ENCODE assay signal across 8 cellular contexts in genomic region chr7:108570146-108570755, GRCh38. TPM values are rescaled to one million over a fixed set of nuclear protein-coding genes. Genes with fewer than 3 reads are reported as not detected.
DNase-seq lines count a peak whose midpoint lies in the region; ATAC-seq, FAIRE-seq and TF ChIP-seq lines count a peak whose summit lies in the region.

No MANE protein-coding gene starts in this region.

- peak overlapping the region; percentile 82 for H3K4me2 ChIP-seq in HepG2 (ENCODE audit: low read depth, low read length)

- H3K4me3 ChIP-seq in WERI-Rb-1 (ENCODE audit: low read depth, low read length) (peak overlapping the region; percentile 85), choroid plexus epithelial cell (ENCODE audit: low read depth, low read length) (peak overlapping the region; percentile 78), HepG2 (replicated peaks in 1 of 3; ENCODE audit: insufficient read depth in 1 of 3, low read depth in 2 of 3, low read length in 3 of 3) (peak overlapping the region; percentile 77 to 99 (median 97))

- FAIRE-seq in HepG2 (lab: Jason Lieb, UNC): no peak

- CTCF ChIA-PET in HepG2 (lab: Yijun Ruan, JAX; ENCODE audit: low intra/inter-chr PET ratio, low total read pairs): no interaction called here

- H3K4me1 ChIP-seq in HepG2 (ENCODE audit: insufficient read depth, low read length): peaks cover 47% of the 10 kb centered on the region

- peaks cover 28% of the 10 kb centered on the region for H3K36me3 ChIP-seq in WERI-Rb-1
- peaks cover 0 to 12% of the 10 kb centered on the region in 2 experiments; a peak in 2 of 5 replicates for H3K36me3 ChIP-seq in HepG2 (replicated peaks in 1 of 2; ENCODE audit: control insufficient read depth in 1 of 2, insufficient read depth in 2 of 2, low read length in 2 of 2)

- TF ChIP-seq CTCF in GM13977 (IDR thresholded peaks at IDR 0.05; ENCODE audit: extremely low read depth, insufficient read depth, missing control alignments) (no peak), WERI-Rb-1 (IDR thresholded peaks at IDR 0.05; ENCODE audit: low read depth, low read length) (no peak), choroid plexus epithelial cell (conservative IDR thresholded peaks at IDR 0.05; ENCODE audit: low read depth, low read length) (no peak), HepG2 (CRISPR knock-in tag; IDR thresholded peaks at IDR 0.05) (no peak)

- ATAC-seq in HG02642 (IDR thresholded peaks at IDR 0.05; ENCODE audit: poor library complexity, unreplicated experiment) (peak; percentile 26), HepG2 (peak; percentile 65)

- H3K79me2 ChIP-seq in HepG2 (ENCODE audit: insufficient read depth, low read length): peaks cover 61% of the 10 kb centered on the region

- TF ChIP-seq RAD21 in HepG2 (CRISPR knock-in tag; IDR thresholded peaks at IDR 0.05): no peak; the same call in 1 of the 2 replicates

- intact Hi-C loops in HepG2 (cut with micrococcal nuclease; ENCODE audit: unreplicated experiment): no loop called here

- H3K9ac ChIP-seq in HepG2 (ENCODE audit: insufficient read depth, low read depth, low read length): peak overlapping the region; percentile 97

- peaks cover 4% of the 10 kb centered on the region for H4K20me1 ChIP-seq in HepG2 (ENCODE audit: insufficient read depth, low read length)

- peak overlapping the region; percentile 56 for H2AFZ ChIP-seq in HepG2 (ENCODE audit: low read length)

- DNase-seq in GM13977 (ENCODE audit: low spot score) (peak; percentile 31), NCI-H146 (lab: John Stamatoyannopoulos, UW) (peak; percentile 60), WERI-Rb-1 (peak; percentile 45), choroid plexus epithelial cell (ENCODE audit: low read depth) (peak; percentile 69), HepG2 (ENCODE audit: low spot score) (peak; percentile 44), foreskin melanocyte (no peak)
- DNase-seq in stimulated activated CD4-positive, alpha-beta T cell treated with anti-CD3 and anti-CD28 coated beads, Interleukin-4, amount 100 ng/mL, for 1 hour: peak; percentile 22

- H3K27me3 ChIP-seq in WERI-Rb-1 (ENCODE audit: insufficient read depth, low read depth, severe bottlenecking) (no peaks in the 10 kb centered on the region), HepG2 (ENCODE audit: control insufficient read depth in 1 of 2, insufficient read depth in 2 of 2, low read length in 2 of 2) (no peaks in the 10 kb centered on the region; a peak in 1 of 5 replicates)

- TSS peak; percentile 53 for BruUV-seq in HepG2 (replicated peaks; lab: Mats Ljungman, UMichigan)

- H3K9me3 ChIP-seq in WERI-Rb-1 (ENCODE audit: severe bottlenecking) (no peaks in the 10 kb centered on the region), HepG2 (ENCODE audit: low read length) (no peaks in the 10 kb centered on the region)

- TF ChIP-seq POLR2A in HepG2 (IDR thresholded peaks at IDR 0.05; ENCODE audit: insufficient read depth in 1 of 2, low read depth in 2 of 2, low read length in 2 of 2): 0 out of 4 replicates have a peak, but pooled peaks of 1 of the 2 experiments have one; percentile 15

- 0% methylated on average over 15 of the region's 36 CpGs for WGBS in HepG2 (ENCODE audit: low lambda C conversion rate)

- POLR2A ChIA-PET in HepG2 (lab: Yijun Ruan, JAX): interaction anchor here (0.5 to 2.6 kb wide), 8 partner anchors 8 to 1402 kb away, joined by 3 to 49 read pairs (median 4); partner anchors contain the start of genes HBP1 and PNPLA8

- peak overlapping the region; percentile 95 for H3K27ac ChIP-seq in WERI-Rb-1
- H3K27ac ChIP-seq in HepG2 (ENCODE audit: extremely low read length, insufficient read depth, low read length): peak overlapping the region; percentile 95

- in situ Hi-C loops in GM13977 (cut with MboI; ENCODE audit: low pct_unique_long_range_greater_than_20kb, low sequenced_read_pairs, unreplicated experiment): no loop called here
- in situ Hi-C loops in HepG2 (cut with HindIII; ENCODE audit: extremely low pct_ligation_motif_present, low pct_unique_long_range_greater_than_20kb): no loop called here

- TF ChIP-seq EP300 in HepG2 (IDR thresholded peaks at IDR 0.05; ENCODE audit: low read depth in 2 of 2, low read length in 2 of 2) (no peak), HepG2 (CRISPR knock-in tag; IDR thresholded peaks at IDR 0.05; ENCODE audit: borderline replicate concordance) (no peak)

TF ChIP-seq in HepG2, 621 proteins besides CTCF, POLR2A, EP300 and RAD21 (continues in another document):
- TF ChIP-seq ZBTB7B (CRISPR knock-in tag; IDR thresholded peaks at IDR 0.05): 0 out of 2 replicates have a peak, but pooled peaks have one; percentile 48
- TF ChIP-seq ZNF879 (CRISPR knock-in tag; IDR thresholded peaks at IDR 0.05): no peak; the same call in 1 of the 2 replicates

RNA-seq across cellular contexts. Expression of gene DNAJB9, which starts 0.6 kb away (rescaled TPM):
- total RNA-seq in HepG2 (2016; rRNA removed; fragmentation: Illumina TruSeq; extraction: Trizol): 10.8 and 16.4 TPM in 2 replicates
- total RNA-seq in HepG2 (2016; cell fraction: cytosol; rRNA removed; fragmentation: Illumina TruSeq; extraction: Trizol; ENCODE audit: low read depth): 5.9 and 6.5 TPM in 2 replicates
- 11.3 and 17.2 TPM in 2 replicates for total RNA-seq in HepG2 (2016; cell fraction: insoluble cytoplasmic fraction; rRNA removed; fragmentation: Illumina TruSeq; extraction: Trizol)
- total RNA-seq in HepG2 (2016; cell fraction: membrane; rRNA removed; fragmentation: Illumina TruSeq; extraction: Trizol): 10.2 and 12.4 TPM in 2 replicates
- total RNA-seq in HepG2 (2016; cell fraction: nucleus; rRNA removed; fragmentation: Illumina TruSeq; extraction: Trizol): 24.4 and 26.7 TPM in 2 replicates
- 7.9 and 8.6 TPM in 2 replicates for polyA plus RNA-seq in HepG2 (2011; rRNA removed)
- 9.2 and 10.9 TPM in 2 replicates for polyA plus RNA-seq in HepG2 (2011; cell fraction: cytosol; rRNA removed)
- polyA plus RNA-seq in HepG2 (2011; cell fraction: nucleus; rRNA removed): 2.9 and 3.2 TPM in 2 replicates
- 20.2 and 23.6 TPM in 2 replicates for polyA plus RNA-seq in HepG2 (2012)
- 2.5 and 3.2 TPM in 2 replicates for polyA plus RNA-seq in HepG2 (2016; cell fraction: cytosol; fragmentation: Illumina TruSeq; extraction: Trizol; ENCODE audit: low read depth)
- 12.3 and 12.5 TPM in 2 replicates for polyA plus RNA-seq in HepG2 (2016; cell fraction: insoluble cytoplasmic fraction; fragmentation: Illumina TruSeq; extraction: Trizol; ENCODE audit: low read depth)
- 5.3 and 5.6 TPM in 2 replicates for polyA plus RNA-seq in HepG2 (2016; cell fraction: membrane; fragmentation: Illumina TruSeq; extraction: Trizol; ENCODE audit: low read depth)
- polyA plus RNA-seq in HepG2 (2016; cell fraction: nucleus; fragmentation: Illumina TruSeq; extraction: Trizol; ENCODE audit: insufficient read depth, low read depth): 27.1 and 27.6 TPM in 2 replicates
- polyA minus RNA-seq in HepG2 (2011; rRNA and poly(A)+ RNA removed; ENCODE audit: low replicate concordance): 0.91 and 5.4 TPM in 2 replicates
- polyA minus RNA-seq in HepG2 (2011; cell fraction: cytosol; rRNA and poly(A)+ RNA removed): 8.0 and 11.0 TPM in 2 replicates
- 13.5 and 16.9 TPM in 2 replicates for polyA minus RNA-seq in HepG2 (2011; cell fraction: nucleus; rRNA and poly(A)+ RNA removed)

RNA-seq across cellular contexts. Expression of gene THAP5, which starts 0.7 kb away (rescaled TPM):
- 11.8 and 17.1 TPM in 2 replicates for total RNA-seq in HepG2 (2016; rRNA removed; fragmentation: Illumina TruSeq; extraction: Trizol)
- total RNA-seq in HepG2 (2016; cell fraction: cytosol; rRNA removed; fragmentation: Illumina TruSeq; extraction: Trizol; ENCODE audit: low read depth): 2.3 and 3.3 TPM in 2 replicates
- 13.4 and 15.6 TPM in 2 replicates for total RNA-seq in HepG2 (2016; cell fraction: insoluble cytoplasmic fraction; rRNA removed; fragmentation: Illumina TruSeq; extraction: Trizol)
- total RNA-seq in HepG2 (2016; cell fraction: membrane; rRNA removed; fragmentation: Illumina TruSeq; extraction: Trizol): 8.5 and 9.8 TPM in 2 replicates
- total RNA-seq in HepG2 (2016; cell fraction: nucleus; rRNA removed; fragmentation: Illumina TruSeq; extraction: Trizol): 11.3 and 11.5 TPM in 2 replicates
- polyA plus RNA-seq in HepG2 (2011; rRNA removed): 3.6 and 4.0 TPM in 2 replicates
- polyA plus RNA-seq in HepG2 (2011; cell fraction: cytosol; rRNA removed): 1.6 and 2.6 TPM in 2 replicates
- 2.3 and 3.3 TPM in 2 replicates for polyA plus RNA-seq in HepG2 (2011; cell fraction: nucleus; rRNA removed)
- polyA plus RNA-seq in HepG2 (2012): 8.4 and 11.4 TPM in 2 replicates
- 0.82 and 0.87 TPM in 2 replicates for polyA plus RNA-seq in HepG2 (2016; cell fraction: cytosol; fragmentation: Illumina TruSeq; extraction: Trizol; ENCODE audit: low read depth)
- 11.4 and 12.0 TPM in 2 replicates for polyA plus RNA-seq in HepG2 (2016; cell fraction: insoluble cytoplasmic fraction; fragmentation: Illumina TruSeq; extraction: Trizol; ENCODE audit: low read depth)
- 2.6 and 3.3 TPM in 2 replicates for polyA plus RNA-seq in HepG2 (2016; cell fraction: membrane; fragmentation: Illumina TruSeq; extraction: Trizol; ENCODE audit: low read depth)
- polyA plus RNA-seq in HepG2 (2016; cell fraction: nucleus; fragmentation: Illumina TruSeq; extraction: Trizol; ENCODE audit: insufficient read depth, low read depth): 15.3 and 16.7 TPM in 2 replicates
- polyA minus RNA-seq in HepG2 (2011; rRNA and poly(A)+ RNA removed; ENCODE audit: low replicate concordance): 2.7 and 5.9 TPM in 2 replicates
- polyA minus RNA-seq in HepG2 (2011; cell fraction: cytosol; rRNA and poly(A)+ RNA removed): 9.6 and 10.0 TPM in 2 replicates
- 13.3 and 18.8 TPM in 2 replicates for polyA minus RNA-seq in HepG2 (2011; cell fraction: nucleus; rRNA and poly(A)+ RNA removed)

RNA-seq across cellular contexts. Expression of gene PNPLA8, which starts 44.3 kb away (rescaled TPM):
- 11.4 and 15.6 TPM in 2 replicates for total RNA-seq in HepG2 (2016; rRNA removed; fragmentation: Illumina TruSeq; extraction: Trizol)
- 1.6 and 1.8 TPM in 2 replicates for total RNA-seq in HepG2 (2016; cell fraction: cytosol; rRNA removed; fragmentation: Illumina TruSeq; extraction: Trizol; ENCODE audit: low read depth)
- 11.9 and 16.0 TPM in 2 replicates for total RNA-seq in HepG2 (2016; cell fraction: insoluble cytoplasmic fraction; rRNA removed; fragmentation: Illumina TruSeq; extraction: Trizol)
- 4.4 and 5.3 TPM in 2 replicates for total RNA-seq in HepG2 (2016; cell fraction: membrane; rRNA removed; fragmentation: Illumina TruSeq; extraction: Trizol)
- 13.1 and 14.2 TPM in 2 replicates for total RNA-seq in HepG2 (2016; cell fraction: nucleus; rRNA removed; fragmentation: Illumina TruSeq; extraction: Trizol)
- polyA plus RNA-seq in HepG2 (2011; rRNA removed): 5.4 and 6.3 TPM in 2 replicates
- 2.3 and 4.8 TPM in 2 replicates for polyA plus RNA-seq in HepG2 (2011; cell fraction: cytosol; rRNA removed)
- polyA plus RNA-seq in HepG2 (2011; cell fraction: nucleus; rRNA removed): 2.2 and 2.9 TPM in 2 replicates
- 8.4 and 10.4 TPM in 2 replicates for polyA plus RNA-seq in HepG2 (2012)
- 0.59 and 0.73 TPM in 2 replicates for polyA plus RNA-seq in HepG2 (2016; cell fraction: cytosol; fragmentation: Illumina TruSeq; extraction: Trizol; ENCODE audit: low read depth)
- 9.3 and 13.2 TPM in 2 replicates for polyA plus RNA-seq in HepG2 (2016; cell fraction: insoluble cytoplasmic fraction; fragmentation: Illumina TruSeq; extraction: Trizol; ENCODE audit: low read depth)
- polyA plus RNA-seq in HepG2 (2016; cell fraction: membrane; fragmentation: Illumina TruSeq; extraction: Trizol; ENCODE audit: low read depth): 1.6 and 1.7 TPM in 2 replicates
- polyA plus RNA-seq in HepG2 (2016; cell fraction: nucleus; fragmentation: Illumina TruSeq; extraction: Trizol; ENCODE audit: insufficient read depth, low read depth): 8.2 and 8.3 TPM in 2 replicates
- polyA minus RNA-seq in HepG2 (2011; rRNA and poly(A)+ RNA removed; ENCODE audit: low replicate concordance): 3.1 and 5.7 TPM in 2 replicates
- polyA minus RNA-seq in HepG2 (2011; cell fraction: cytosol; rRNA and poly(A)+ RNA removed): 12.7 and 15.6 TPM in 2 replicates
- 21.5 and 29.8 TPM in 2 replicates for polyA minus RNA-seq in HepG2 (2011; cell fraction: nucleus; rRNA and poly(A)+ RNA removed)
